30 cellular contexts compared by ENCODE assay signal in genomic region chr1:229275005-229275404, GRCh38.
"Had no signal": no experiment of that assay in that cellular context is flagged by ENCODE, and none has a peak within 500 bp of the region (broad histone marks: within the 10 kb centered on the region; RNA-seq: fewer than 3 reads in every experiment).

No MANE protein-coding gene starts in this region.

- H3K27me3 ChIP-seq: adrenal gland, breast epithelium, MG63, Peyer's patch, SJCRH30 had no signal

- ATAC-seq: activated CD4-positive, alpha-beta T cell treated with anti-CD3 and anti-CD28 coated beads for 36 hours; activated CD8-positive, alpha-beta T cell treated with anti-CD3 and anti-CD28 coated beads for 36 hours; activated T-cell treated with anti-CD3 and anti-CD28 coated beads, Interleukin-2, amount 50 U/mL, for 72 hours had no signal

- H3K4me2 ChIP-seq: SK-N-SH had no signal

- H3K27ac ChIP-seq: adrenal gland, Peyer's patch, RWPE1, SJCRH30, WERI-Rb-1 had no signal

- H3K9me3 ChIP-seq: adrenal gland, breast epithelium, MG63, Peyer's patch, SJCRH30, SK-N-SH had no signal

- H3K9ac ChIP-seq: SK-N-SH had no signal

- H3K36me3 ChIP-seq: adrenal gland, breast epithelium, MG63, Peyer's patch, SJCRH30, WERI-Rb-1 had no signal

- DNase-seq: activated CD4-positive, alpha-beta T cell treated with anti-CD3 and anti-CD28 coated beads for 36 hours; activated CD8-positive, alpha-beta memory T cell treated with anti-CD3 and anti-CD28 coated beads, Interleukin-2, amount 50 U/mL, for 4 hours; activated CD8-positive, alpha-beta T cell treated with anti-CD3 and anti-CD28 coated beads for 36 hours; activated naive CD4-positive, alpha-beta T cell treated with anti-CD3 and anti-CD28 coated beads, Interleukin-2, amount 50 U/mL, for 16 hours; activated naive CD8-positive, alpha-beta T cell treated with anti-CD3 and anti-CD28 coated beads, Interleukin-2, amount 10 ng/mL, durations not matched to agents 7 days and 5 days; activated T-cell treated with anti-CD3 and anti-CD28 coated beads, Interleukin-2, amount 50 U/mL, for 72 hours; adrenal gland; anterior cingulate cortex; caudate nucleus; MG63; MV-4-11; NCI-H1092 treated with DMSO at 0.1 percent for 48 hours; NCI-H1417 treated with DMSO at 0.1 percent for 48 hours; NCI-H1694; NCI-H2029; NCI-H2107; NCI-H2171 treated with DMSO at 0.1 percent for 48 hours; NCI-H345; NCI-H510A; NCI-H69; NK-92 treated with Interleukin-12 subunit alpha and Interleukin-12 subunit beta, amount 100 ng/mL, for 24 hours; OCI-M1; Peyer's patch; Right ventricle myocardium superior; SJCRH30; SK-N-SH; T-helper 1 cell; WERI-Rb-1 had no signal

- H3K4me3 ChIP-seq: adrenal gland, breast epithelium, MG63, Peyer's patch, SJCRH30 had no signal
